Comparison of ENCODE assay signal across 1 cellular context in the genomic region with DNA sequence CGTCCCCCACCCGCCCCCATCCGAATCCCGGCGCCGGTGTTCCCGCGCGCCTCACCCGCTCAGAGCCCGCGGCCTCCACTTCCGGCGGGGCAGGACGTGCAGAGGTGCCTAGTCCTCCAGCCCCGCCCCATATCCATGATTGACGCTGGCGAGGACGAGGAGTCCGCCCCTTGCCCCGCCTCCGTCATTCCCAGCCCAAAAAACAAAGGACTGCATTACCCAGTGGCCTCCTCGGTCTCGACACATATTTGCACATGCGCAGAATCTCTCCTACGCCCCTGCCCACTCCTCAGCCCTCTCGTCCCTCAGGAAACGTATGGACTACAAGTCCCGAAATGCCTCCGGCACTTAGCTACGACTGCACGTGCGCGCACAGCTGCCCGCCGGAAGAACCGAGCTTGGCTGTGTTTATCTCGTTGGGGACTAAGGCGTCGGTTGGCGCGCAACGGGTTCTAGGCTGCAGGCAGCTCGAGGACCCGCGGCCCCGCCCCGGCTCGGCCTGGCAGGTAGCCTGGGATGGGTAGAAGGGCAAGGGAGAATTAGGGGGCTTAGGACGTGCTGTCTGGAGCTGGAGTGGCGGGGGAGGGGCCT.
A peak's percentile ranks its signal among the peaks of the same experiment; 100 is the strongest.
TF ChIP-seq lines count a peak whose summit lies in the region.

A gene with protein sequence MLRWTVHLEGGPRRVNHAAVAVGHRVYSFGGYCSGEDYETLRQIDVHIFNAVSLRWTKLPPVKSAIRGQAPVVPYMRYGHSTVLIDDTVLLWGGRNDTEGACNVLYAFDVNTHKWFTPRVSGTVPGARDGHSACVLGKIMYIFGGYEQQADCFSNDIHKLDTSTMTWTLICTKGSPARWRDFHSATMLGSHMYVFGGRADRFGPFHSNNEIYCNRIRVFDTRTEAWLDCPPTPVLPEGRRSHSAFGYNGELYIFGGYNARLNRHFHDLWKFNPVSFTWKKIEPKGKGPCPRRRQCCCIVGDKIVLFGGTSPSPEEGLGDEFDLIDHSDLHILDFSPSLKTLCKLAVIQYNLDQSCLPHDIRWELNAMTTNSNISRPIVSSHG (plus strand): TSS at position 407 of the 591 bp plus-strand sequence. CDS start 2,944 bp downstream, outside the sequence.
A gene (minus strand): TSS at position 104 of the 591 bp plus-strand sequence. CDS start 133 bp downstream, outside the sequence.

TF ChIP-seq in K562, 482 proteins besides CTCF, POLR2A, EP300 and RAD21 (continued from another document and continues in another):
- TF ChIP-seq, protein P1, sequence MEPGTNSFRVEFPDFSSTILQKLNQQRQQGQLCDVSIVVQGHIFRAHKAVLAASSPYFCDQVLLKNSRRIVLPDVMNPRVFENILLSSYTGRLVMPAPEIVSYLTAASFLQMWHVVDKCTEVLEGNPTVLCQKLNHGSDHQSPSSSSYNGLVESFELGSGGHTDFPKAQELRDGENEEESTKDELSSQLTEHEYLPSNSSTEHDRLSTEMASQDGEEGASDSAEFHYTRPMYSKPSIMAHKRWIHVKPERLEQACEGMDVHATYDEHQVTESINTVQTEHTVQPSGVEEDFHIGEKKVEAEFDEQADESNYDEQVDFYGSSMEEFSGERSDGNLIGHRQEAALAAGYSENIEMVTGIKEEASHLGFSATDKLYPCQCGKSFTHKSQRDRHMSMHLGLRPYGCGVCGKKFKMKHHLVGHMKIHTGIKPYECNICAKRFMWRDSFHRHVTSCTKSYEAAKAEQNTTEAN (CRISPR knock-in tag; IDR thresholded peaks at IDR 0.05) = no peak
- TF ChIP-seq TAF15 (IDR thresholded peaks at IDR 0.05; ENCODE audit: low read depth, low read length) (no peak), NELFE (IDR thresholded peaks at IDR 0.05; ENCODE audit: insufficient read depth, insufficient read length) (no peak), NONO (IDR thresholded peaks at IDR 0.05; ENCODE audit: low read depth in 2 of 2, low read length in 1 of 2) (no peak), GATA2 (CRISPR knock-in tag; IDR thresholded peaks at IDR 0.05) (no peak), CC2D1A (IDR thresholded peaks at IDR 0.05) (no peak), SNIP1 (IDR thresholded peaks at IDR 0.05; ENCODE audit: low read depth) (no peak), BCL6 (CRISPR knock-in tag; IDR thresholded peaks at IDR 0.05) (no peak), ZKSCAN3 (CRISPR knock-in tag; IDR thresholded peaks at IDR 0.05) (no peak), ZNF644 (tag; IDR thresholded peaks at IDR 0.05; ENCODE audit: low read depth) (no peak), DMBX1 (CRISPR knock-in tag; IDR thresholded peaks at IDR 0.05; ENCODE audit: borderline replicate concordance) (no peak), TARDBP (IDR thresholded peaks at IDR 0.05) (no peak), SMARCA5 (IDR thresholded peaks at IDR 0.05) (no peak), SRSF1 (IDR thresholded peaks at IDR 0.05; ENCODE audit: low read depth, low read length) (no peak), MTA3 (IDR thresholded peaks at IDR 0.05; ENCODE audit: borderline replicate concordance) (no peak; the same call in 1 of the 2 replicates), ZNF699 (CRISPR knock-in tag; IDR thresholded peaks at IDR 0.05; ENCODE audit: insufficient replicate concordance) (no peak), TAF1 (IDR thresholded peaks at IDR 0.05; ENCODE audit: control insufficient read depth, extremely low read depth, insufficient read depth, low read length, severe bottlenecking) (peak; percentile 66), CHD4 (IDR thresholded peaks at IDR 0.05; ENCODE audit: insufficient read depth, insufficient replicate concordance, low read depth, low read length, poor library complexity, severe bottlenecking) (no peak), RBM22 (IDR thresholded peaks at IDR 0.05; ENCODE audit: low read depth, low read length, poor library complexity, severe bottlenecking) (no peak), TRIM28 (IDR thresholded peaks at IDR 0.05) (no peak; the same call in 1 of the 2 replicates), NCOA4 (IDR thresholded peaks at IDR 0.05; ENCODE audit: partially characterized antibody) (no peak), LCOR (CRISPR knock-in tag; IDR thresholded peaks at IDR 0.05) (peak; percentile 99), PCBP1 (IDR thresholded peaks at IDR 0.05; ENCODE audit: low read depth, low read length, poor library complexity, severe bottlenecking) (peak; percentile 42), POLR3A (IDR thresholded peaks at IDR 0.05; ENCODE audit: borderline replicate concordance, extremely low read depth, insufficient read depth, insufficient read length) (no peak), OTX1 (CRISPR knock-in tag; IDR thresholded peaks at IDR 0.05) (no peak), ELF4 (CRISPR knock-in tag; IDR thresholded peaks at IDR 0.05) (no peak), MXI1 (IDR thresholded peaks at IDR 0.05; ENCODE audit: low read depth, low read length) (peak; percentile 96), RB1 (IDR thresholded peaks at IDR 0.05; ENCODE audit: low read depth) (peak; percentile 87), CTBP1 (IDR thresholded peaks at IDR 0.05; ENCODE audit: borderline replicate concordance) (peak; percentile 86; the same call in 1 of the 2 replicates)
- TF ChIP-seq, protein P2, sequence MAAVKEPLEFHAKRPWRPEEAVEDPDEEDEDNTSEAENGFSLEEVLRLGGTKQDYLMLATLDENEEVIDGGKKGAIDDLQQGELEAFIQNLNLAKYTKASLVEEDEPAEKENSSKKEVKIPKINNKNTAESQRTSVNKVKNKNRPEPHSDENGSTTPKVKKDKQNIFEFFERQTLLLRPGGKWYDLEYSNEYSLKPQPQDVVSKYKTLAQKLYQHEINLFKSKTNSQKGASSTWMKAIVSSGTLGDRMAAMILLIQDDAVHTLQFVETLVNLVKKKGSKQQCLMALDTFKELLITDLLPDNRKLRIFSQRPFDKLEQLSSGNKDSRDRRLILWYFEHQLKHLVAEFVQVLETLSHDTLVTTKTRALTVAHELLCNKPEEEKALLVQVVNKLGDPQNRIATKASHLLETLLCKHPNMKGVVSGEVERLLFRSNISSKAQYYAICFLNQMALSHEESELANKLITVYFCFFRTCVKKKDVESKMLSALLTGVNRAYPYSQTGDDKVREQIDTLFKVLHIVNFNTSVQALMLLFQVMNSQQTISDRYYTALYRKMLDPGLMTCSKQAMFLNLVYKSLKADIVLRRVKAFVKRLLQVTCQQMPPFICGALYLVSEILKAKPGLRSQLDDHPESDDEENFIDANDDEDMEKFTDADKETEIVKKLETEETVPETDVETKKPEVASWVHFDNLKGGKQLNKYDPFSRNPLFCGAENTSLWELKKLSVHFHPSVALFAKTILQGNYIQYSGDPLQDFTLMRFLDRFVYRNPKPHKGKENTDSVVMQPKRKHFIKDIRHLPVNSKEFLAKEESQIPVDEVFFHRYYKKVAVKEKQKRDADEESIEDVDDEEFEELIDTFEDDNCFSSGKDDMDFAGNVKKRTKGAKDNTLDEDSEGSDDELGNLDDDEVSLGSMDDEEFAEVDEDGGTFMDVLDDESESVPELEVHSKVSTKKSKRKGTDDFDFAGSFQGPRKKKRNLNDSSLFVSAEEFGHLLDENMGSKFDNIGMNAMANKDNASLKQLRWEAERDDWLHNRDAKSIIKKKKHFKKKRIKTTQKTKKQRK (IDR thresholded peaks at IDR 0.05; ENCODE audit: borderline replicate concordance, low read depth, low read length) = no peak
- TF ChIP-seq, protein P3, sequence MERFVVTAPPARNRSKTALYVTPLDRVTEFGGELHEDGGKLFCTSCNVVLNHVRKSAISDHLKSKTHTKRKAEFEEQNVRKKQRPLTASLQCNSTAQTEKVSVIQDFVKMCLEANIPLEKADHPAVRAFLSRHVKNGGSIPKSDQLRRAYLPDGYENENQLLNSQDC (CRISPR knock-in tag; IDR thresholded peaks at IDR 0.05) = no peak
- TF ChIP-seq, protein P4, sequence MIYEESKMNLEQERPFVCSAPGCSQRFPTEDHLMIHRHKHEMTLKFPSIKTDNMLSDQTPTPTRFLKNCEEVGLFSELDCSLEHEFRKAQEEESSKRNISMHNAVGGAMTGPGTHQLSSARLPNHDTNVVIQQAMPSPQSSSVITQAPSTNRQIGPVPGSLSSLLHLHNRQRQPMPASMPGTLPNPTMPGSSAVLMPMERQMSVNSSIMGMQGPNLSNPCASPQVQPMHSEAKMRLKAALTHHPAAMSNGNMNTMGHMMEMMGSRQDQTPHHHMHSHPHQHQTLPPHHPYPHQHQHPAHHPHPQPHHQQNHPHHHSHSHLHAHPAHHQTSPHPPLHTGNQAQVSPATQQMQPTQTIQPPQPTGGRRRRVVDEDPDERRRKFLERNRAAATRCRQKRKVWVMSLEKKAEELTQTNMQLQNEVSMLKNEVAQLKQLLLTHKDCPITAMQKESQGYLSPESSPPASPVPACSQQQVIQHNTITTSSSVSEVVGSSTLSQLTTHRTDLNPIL (CRISPR knock-in tag; IDR thresholded peaks at IDR 0.05) = no peak
- TF ChIP-seq, protein P5, sequence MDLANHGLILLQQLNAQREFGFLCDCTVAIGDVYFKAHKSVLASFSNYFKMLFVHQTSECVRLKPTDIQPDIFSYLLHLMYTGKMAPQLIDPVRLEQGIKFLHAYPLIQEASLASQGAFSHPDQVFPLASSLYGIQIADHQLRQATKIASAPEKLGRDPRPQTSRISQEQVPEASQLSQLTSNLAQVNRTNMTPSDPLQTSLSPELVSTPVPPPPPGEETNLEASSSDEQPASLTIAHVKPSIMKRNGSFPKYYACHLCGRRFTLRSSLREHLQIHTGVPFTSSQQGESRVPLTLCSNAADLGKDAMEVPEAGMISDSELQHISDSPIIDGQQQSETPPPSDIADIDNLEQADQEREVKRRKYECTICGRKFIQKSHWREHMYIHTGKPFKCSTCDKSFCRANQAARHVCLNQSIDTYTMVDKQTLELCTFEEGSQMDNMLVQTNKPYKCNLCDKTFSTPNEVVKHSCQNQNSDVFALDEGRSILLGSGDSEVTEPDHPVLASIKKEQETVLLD (IDR thresholded peaks at IDR 0.05) = 0 out of 2 replicates have a peak, but pooled peaks have one; percentile 55
- TF ChIP-seq, protein P6, sequence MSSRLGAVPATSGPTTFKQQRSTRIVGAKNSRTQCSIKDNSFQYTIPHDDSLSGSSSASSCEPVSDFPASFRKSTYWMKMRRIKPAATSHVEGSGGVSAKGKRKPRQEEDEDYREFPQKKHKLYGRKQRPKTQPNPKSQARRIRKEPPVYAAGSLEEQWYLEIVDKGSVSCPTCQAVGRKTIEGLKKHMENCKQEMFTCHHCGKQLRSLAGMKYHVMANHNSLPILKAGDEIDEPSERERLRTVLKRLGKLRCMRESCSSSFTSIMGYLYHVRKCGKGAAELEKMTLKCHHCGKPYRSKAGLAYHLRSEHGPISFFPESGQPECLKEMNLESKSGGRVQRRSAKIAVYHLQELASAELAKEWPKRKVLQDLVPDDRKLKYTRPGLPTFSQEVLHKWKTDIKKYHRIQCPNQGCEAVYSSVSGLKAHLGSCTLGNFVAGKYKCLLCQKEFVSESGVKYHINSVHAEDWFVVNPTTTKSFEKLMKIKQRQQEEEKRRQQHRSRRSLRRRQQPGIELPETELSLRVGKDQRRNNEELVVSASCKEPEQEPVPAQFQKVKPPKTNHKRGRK (tag; IDR thresholded peaks at IDR 0.05) = no peak
- TF ChIP-seq, protein P7, sequence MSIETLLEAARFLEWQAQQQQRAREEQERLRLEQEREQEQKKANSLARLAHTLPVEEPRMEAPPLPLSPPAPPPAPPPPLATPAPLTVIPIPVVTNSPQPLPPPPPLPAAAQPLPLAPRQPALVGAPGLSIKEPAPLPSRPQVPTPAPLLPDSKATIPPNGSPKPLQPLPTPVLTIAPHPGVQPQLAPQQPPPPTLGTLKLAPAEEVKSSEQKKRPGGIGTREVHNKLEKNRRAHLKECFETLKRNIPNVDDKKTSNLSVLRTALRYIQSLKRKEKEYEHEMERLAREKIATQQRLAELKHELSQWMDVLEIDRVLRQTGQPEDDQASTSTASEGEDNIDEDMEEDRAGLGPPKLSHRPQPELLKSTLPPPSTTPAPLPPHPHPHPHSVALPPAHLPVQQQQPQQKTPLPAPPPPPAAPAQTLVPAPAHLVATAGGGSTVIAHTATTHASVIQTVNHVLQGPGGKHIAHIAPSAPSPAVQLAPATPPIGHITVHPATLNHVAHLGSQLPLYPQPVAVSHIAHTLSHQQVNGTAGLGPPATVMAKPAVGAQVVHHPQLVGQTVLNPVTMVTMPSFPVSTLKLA (conservative IDR thresholded peaks at IDR 0.05) = peak; percentile 99 to 100
- TF ChIP-seq, protein P8, sequence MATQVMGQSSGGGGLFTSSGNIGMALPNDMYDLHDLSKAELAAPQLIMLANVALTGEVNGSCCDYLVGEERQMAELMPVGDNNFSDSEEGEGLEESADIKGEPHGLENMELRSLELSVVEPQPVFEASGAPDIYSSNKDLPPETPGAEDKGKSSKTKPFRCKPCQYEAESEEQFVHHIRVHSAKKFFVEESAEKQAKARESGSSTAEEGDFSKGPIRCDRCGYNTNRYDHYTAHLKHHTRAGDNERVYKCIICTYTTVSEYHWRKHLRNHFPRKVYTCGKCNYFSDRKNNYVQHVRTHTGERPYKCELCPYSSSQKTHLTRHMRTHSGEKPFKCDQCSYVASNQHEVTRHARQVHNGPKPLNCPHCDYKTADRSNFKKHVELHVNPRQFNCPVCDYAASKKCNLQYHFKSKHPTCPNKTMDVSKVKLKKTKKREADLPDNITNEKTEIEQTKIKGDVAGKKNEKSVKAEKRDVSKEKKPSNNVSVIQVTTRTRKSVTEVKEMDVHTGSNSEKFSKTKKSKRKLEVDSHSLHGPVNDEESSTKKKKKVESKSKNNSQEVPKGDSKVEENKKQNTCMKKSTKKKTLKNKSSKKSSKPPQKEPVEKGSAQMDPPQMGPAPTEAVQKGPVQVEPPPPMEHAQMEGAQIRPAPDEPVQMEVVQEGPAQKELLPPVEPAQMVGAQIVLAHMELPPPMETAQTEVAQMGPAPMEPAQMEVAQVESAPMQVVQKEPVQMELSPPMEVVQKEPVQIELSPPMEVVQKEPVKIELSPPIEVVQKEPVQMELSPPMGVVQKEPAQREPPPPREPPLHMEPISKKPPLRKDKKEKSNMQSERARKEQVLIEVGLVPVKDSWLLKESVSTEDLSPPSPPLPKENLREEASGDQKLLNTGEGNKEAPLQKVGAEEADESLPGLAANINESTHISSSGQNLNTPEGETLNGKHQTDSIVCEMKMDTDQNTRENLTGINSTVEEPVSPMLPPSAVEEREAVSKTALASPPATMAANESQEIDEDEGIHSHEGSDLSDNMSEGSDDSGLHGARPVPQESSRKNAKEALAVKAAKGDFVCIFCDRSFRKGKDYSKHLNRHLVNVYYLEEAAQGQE (CRISPR knock-in tag; IDR thresholded peaks at IDR 0.05; ENCODE audit: low read depth) = no peak
- TF ChIP-seq, protein P9, sequence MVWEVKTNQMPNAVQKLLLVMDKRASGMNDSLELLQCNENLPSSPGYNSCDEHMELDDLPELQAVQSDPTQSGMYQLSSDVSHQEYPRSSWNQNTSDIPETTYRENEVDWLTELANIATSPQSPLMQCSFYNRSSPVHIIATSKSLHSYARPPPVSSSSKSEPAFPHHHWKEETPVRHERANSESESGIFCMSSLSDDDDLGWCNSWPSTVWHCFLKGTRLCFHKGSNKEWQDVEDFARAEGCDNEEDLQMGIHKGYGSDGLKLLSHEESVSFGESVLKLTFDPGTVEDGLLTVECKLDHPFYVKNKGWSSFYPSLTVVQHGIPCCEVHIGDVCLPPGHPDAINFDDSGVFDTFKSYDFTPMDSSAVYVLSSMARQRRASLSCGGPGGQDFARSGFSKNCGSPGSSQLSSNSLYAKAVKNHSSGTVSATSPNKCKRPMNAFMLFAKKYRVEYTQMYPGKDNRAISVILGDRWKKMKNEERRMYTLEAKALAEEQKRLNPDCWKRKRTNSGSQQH (CRISPR knock-in tag; IDR thresholded peaks at IDR 0.05) = no peak
- TF ChIP-seq, protein P10, sequence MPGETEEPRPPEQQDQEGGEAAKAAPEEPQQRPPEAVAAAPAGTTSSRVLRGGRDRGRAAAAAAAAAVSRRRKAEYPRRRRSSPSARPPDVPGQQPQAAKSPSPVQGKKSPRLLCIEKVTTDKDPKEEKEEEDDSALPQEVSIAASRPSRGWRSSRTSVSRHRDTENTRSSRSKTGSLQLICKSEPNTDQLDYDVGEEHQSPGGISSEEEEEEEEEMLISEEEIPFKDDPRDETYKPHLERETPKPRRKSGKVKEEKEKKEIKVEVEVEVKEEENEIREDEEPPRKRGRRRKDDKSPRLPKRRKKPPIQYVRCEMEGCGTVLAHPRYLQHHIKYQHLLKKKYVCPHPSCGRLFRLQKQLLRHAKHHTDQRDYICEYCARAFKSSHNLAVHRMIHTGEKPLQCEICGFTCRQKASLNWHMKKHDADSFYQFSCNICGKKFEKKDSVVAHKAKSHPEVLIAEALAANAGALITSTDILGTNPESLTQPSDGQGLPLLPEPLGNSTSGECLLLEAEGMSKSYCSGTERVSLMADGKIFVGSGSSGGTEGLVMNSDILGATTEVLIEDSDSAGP (CRISPR knock-in tag; IDR thresholded peaks at IDR 0.05) = no peak
